ENCODE assay signal across 1 cellular context in genomic region chr5:173304591-173304988, GRCh38.
TF ChIP-seq lines count a peak whose summit lies in the region.

No MANE protein-coding gene starts in this region.

TF ChIP-seq in HepG2, 621 proteins besides CTCF, POLR2A, EP300 and RAD21 (continued from another document and continues in another):
- TF ChIP-seq LCORL (IDR thresholded peaks at IDR 0.05) (no peak), LCORL (CRISPR knock-in tag; IDR thresholded peaks at IDR 0.05) (no peak), GATAD1 (CRISPR knock-in tag; IDR thresholded peaks at IDR 0.05) (no peak), ZHX2 (IDR thresholded peaks at IDR 0.05; ENCODE audit: low read depth) (no peak), ZHX2 (CRISPR knock-in tag; IDR thresholded peaks at IDR 0.05; ENCODE audit: borderline replicate concordance) (no peak), ERF (CRISPR knock-in tag; IDR thresholded peaks at IDR 0.05) (peak; percentile 42; the same call in 1 of the 2 replicates), ZNF792 (CRISPR knock-in tag; IDR thresholded peaks at IDR 0.05) (peak; percentile 59; the same call in 1 of the 2 replicates), ZSCAN29 (CRISPR knock-in tag; conservative IDR thresholded peaks at IDR 0.05) (0 out of 2 replicates have a peak, but pooled peaks have one; percentile 11), ARID5B (CRISPR knock-in tag; IDR thresholded peaks at IDR 0.05) (peak; percentile 72), ZNF746 (CRISPR knock-in tag; IDR thresholded peaks at IDR 0.05) (no peak), NPAS2 (CRISPR knock-in tag; IDR thresholded peaks at IDR 0.05; ENCODE audit: borderline replicate concordance) (no peak), TEAD3 (CRISPR knock-in tag; optimal IDR thresholded peaks at IDR 0.05; ENCODE audit: borderline replicate concordance) (peak; percentile 45), ZNF354B (CRISPR knock-in tag; IDR thresholded peaks at IDR 0.05) (no peak), FOXO1 (CRISPR knock-in tag; IDR thresholded peaks at IDR 0.05) (peak; percentile 25; the same call in 1 of the 2 replicates), XRCC5 (optimal IDR thresholded peaks at IDR 0.05; ENCODE audit: low read length) (no peak), SNAPC2 (CRISPR knock-in tag; IDR thresholded peaks at IDR 0.05) (0 out of 2 replicates have a peak, but pooled peaks have one; percentile 47), FOXK1 (CRISPR knock-in tag; IDR thresholded peaks at IDR 0.05; ENCODE audit: borderline replicate concordance, low read depth) (peak; percentile 39; the same call in 1 of the 2 replicates), MIER3 (CRISPR knock-in tag; IDR thresholded peaks at IDR 0.05; ENCODE audit: borderline replicate concordance) (peak; percentile 68; the same call in 1 of the 2 replicates), TFE3 (CRISPR knock-in tag; IDR thresholded peaks at IDR 0.05) (peak; percentile 45; the same call in 1 of the 2 replicates), THRA (CRISPR knock-in tag; IDR thresholded peaks at IDR 0.05; ENCODE audit: borderline replicate concordance) (peak; percentile 36; the same call in 1 of the 2 replicates), MEIS2 (CRISPR knock-in tag; IDR thresholded peaks at IDR 0.05) (peak; percentile 34; the same call in 1 of the 2 replicates), MLX (CRISPR knock-in tag; IDR thresholded peaks at IDR 0.05) (0 out of 2 replicates have a peak, but pooled peaks have one; percentile 15), NR2F6 (IDR thresholded peaks at IDR 0.05) (0 out of 2 replicates have a peak, but pooled peaks have one; percentile 18), NR2F6 (CRISPR knock-in tag; IDR thresholded peaks at IDR 0.05) (peak; percentile 57), AHR (CRISPR knock-in tag; IDR thresholded peaks at IDR 0.05) (no peak), KLF9 (CRISPR knock-in tag; IDR thresholded peaks at IDR 0.05; ENCODE audit: low read depth) (no peak), HBP1 (CRISPR knock-in tag; IDR thresholded peaks at IDR 0.05; ENCODE audit: low read depth) (peak; percentile 78; the same call in 1 of the 2 replicates), ISX (CRISPR knock-in tag; conservative IDR thresholded peaks at IDR 0.05) (no peak), U2AF1 (optimal IDR thresholded peaks at IDR 0.05; ENCODE audit: low read depth, low read length) (no peak), ZNF292 (CRISPR knock-in tag; IDR thresholded peaks at IDR 0.05; ENCODE audit: borderline replicate concordance, low read depth) (no peak), PBX3 (CRISPR knock-in tag; IDR thresholded peaks at IDR 0.05; ENCODE audit: borderline replicate concordance) (no peak), SIX1 (CRISPR knock-in tag; IDR thresholded peaks at IDR 0.05; ENCODE audit: borderline replicate concordance) (peak; percentile 44; the same call in 1 of the 2 replicates), SP5 (CRISPR knock-in tag; IDR thresholded peaks at IDR 0.05; ENCODE audit: borderline replicate concordance, low read depth) (peak; percentile 47; the same call in 1 of the 2 replicates), FOXA1 (IDR thresholded peaks at IDR 0.05) (no peak), FOXA1 (CRISPR knock-in tag; IDR thresholded peaks at IDR 0.05) (peak; percentile 86), HIC2 (CRISPR knock-in tag; IDR thresholded peaks at IDR 0.05; ENCODE audit: low read depth) (0 out of 2 replicates have a peak, but pooled peaks have one; percentile 17), DNMT3B (CRISPR knock-in tag; conservative IDR thresholded peaks at IDR 0.05) (peak; percentile 62; the same call in 1 of the 2 replicates), KAT8 (CRISPR knock-in tag; IDR thresholded peaks at IDR 0.05) (0 out of 2 replicates have a peak, but pooled peaks have one; percentile 42), KLF16 (CRISPR knock-in tag; IDR thresholded peaks at IDR 0.05) (peak in 1 of 2 experiments; percentile 59; a peak in 1 of 4 replicates), ZNF788 (CRISPR knock-in tag; IDR thresholded peaks at IDR 0.05; ENCODE audit: borderline replicate concordance) (peak; percentile 45; the same call in 1 of the 2 replicates), ZFX (CRISPR knock-in tag; IDR thresholded peaks at IDR 0.05; ENCODE audit: low read depth) (peak; percentile 54; the same call in 1 of the 2 replicates), NR2F2 (IDR thresholded peaks at IDR 0.05; ENCODE audit: borderline replicate concordance, low read depth) (0 out of 2 replicates have a peak, but pooled peaks have one; percentile 16), ZNF577 (CRISPR knock-in tag; IDR thresholded peaks at IDR 0.05; ENCODE audit: borderline replicate concordance, low read depth) (no peak), SOX5 (CRISPR knock-in tag; IDR thresholded peaks at IDR 0.05; ENCODE audit: borderline replicate concordance) (peak; percentile 72; the same call in 1 of the 2 replicates), MAX (IDR thresholded peaks at IDR 0.05) (peak; percentile 56; the same call in 1 of the 2 replicates), ZNF564 (CRISPR knock-in tag; IDR thresholded peaks at IDR 0.05) (0 out of 2 replicates have a peak, but pooled peaks have one; percentile 4), MED1 (CRISPR knock-in tag; IDR thresholded peaks at IDR 0.05) (no peak)
